ENCODE assay signal across 1 cellular context in genomic region chr7:101308245-101309085, GRCh38.
A peak's percentile ranks its signal among the peaks of the same experiment; 100 is the strongest.
TF ChIP-seq lines count a peak whose summit lies in the region.

No MANE protein-coding gene starts in this region.

TF ChIP-seq in HepG2, 621 proteins besides CTCF, POLR2A, EP300 and RAD21 (continued from another document and continues in another):
- peak; percentile 74; the same call in 1 of the 2 replicates for TF ChIP-seq ZFP91 (CRISPR knock-in tag; IDR thresholded peaks at IDR 0.05; ENCODE audit: borderline replicate concordance)
- peak; percentile 58; the same call in 1 of the 2 replicates for TF ChIP-seq MLX (CRISPR knock-in tag; IDR thresholded peaks at IDR 0.05)
- no peak for TF ChIP-seq ZZZ3 (CRISPR knock-in tag; IDR thresholded peaks at IDR 0.05; ENCODE audit: borderline replicate concordance)
- no peak for TF ChIP-seq PAWR (CRISPR knock-in tag; IDR thresholded peaks at IDR 0.05; ENCODE audit: borderline replicate concordance)
- TF ChIP-seq ARID5B (CRISPR knock-in tag; IDR thresholded peaks at IDR 0.05): peak; percentile 42; the same call in 1 of the 2 replicates
- no peak for TF ChIP-seq GTF2F1 (IDR thresholded peaks at IDR 0.05; ENCODE audit: low read length)
- no peak for TF ChIP-seq PHF20 (CRISPR knock-in tag; IDR thresholded peaks at IDR 0.05)
- TF ChIP-seq MYNN (CRISPR knock-in tag; IDR thresholded peaks at IDR 0.05; ENCODE audit: low read depth): no peak
- no peak for TF ChIP-seq ZNF17 (CRISPR knock-in tag; IDR thresholded peaks at IDR 0.05)
- no peak for TF ChIP-seq LBX2 (CRISPR knock-in tag; IDR thresholded peaks at IDR 0.05; ENCODE audit: borderline replicate concordance)
- TF ChIP-seq ZNF710 (CRISPR knock-in tag; IDR thresholded peaks at IDR 0.05; ENCODE audit: borderline replicate concordance): peak; percentile 9; the same call in 1 of the 2 replicates
- TF ChIP-seq ZNF652 (CRISPR knock-in tag; IDR thresholded peaks at IDR 0.05; ENCODE audit: borderline replicate concordance, low read depth): no peak
- TF ChIP-seq CSRNP2 (CRISPR knock-in tag; conservative IDR thresholded peaks at IDR 0.05; ENCODE audit: low read depth): no peak
- TF ChIP-seq HOXA9 (CRISPR knock-in tag; IDR thresholded peaks at IDR 0.05; ENCODE audit: borderline replicate concordance): no peak
- no peak for TF ChIP-seq ZNF101 (CRISPR knock-in tag; IDR thresholded peaks at IDR 0.05; ENCODE audit: borderline replicate concordance, low read depth)
- TF ChIP-seq NFAT5 (CRISPR knock-in tag; IDR thresholded peaks at IDR 0.05): no peak
- TF ChIP-seq MBNL3 (CRISPR knock-in tag; conservative IDR thresholded peaks at IDR 0.05): no peak
- 0 out of 2 replicates have a peak, but pooled peaks have one; percentile 39 for TF ChIP-seq MED13 (CRISPR knock-in tag; IDR thresholded peaks at IDR 0.05)
- TF ChIP-seq THRA (CRISPR knock-in tag; IDR thresholded peaks at IDR 0.05; ENCODE audit: borderline replicate concordance): no peak
- no peak for TF ChIP-seq ZEB1 (IDR thresholded peaks at IDR 0.05; ENCODE audit: insufficient replicate concordance, low read depth)
- TF ChIP-seq ZNF451 (CRISPR knock-in tag; IDR thresholded peaks at IDR 0.05): no peak
- peak; percentile 34; the same call in 1 of the 2 replicates for TF ChIP-seq DRAP1 (CRISPR knock-in tag; IDR thresholded peaks at IDR 0.05)
- no peak for TF ChIP-seq ISL2 (CRISPR knock-in tag; IDR thresholded peaks at IDR 0.05)
- no peak for TF ChIP-seq ATF7 (IDR thresholded peaks at IDR 0.05)
- no peak for TF ChIP-seq ATF7 (CRISPR knock-in tag; IDR thresholded peaks at IDR 0.05)
- no peak for TF ChIP-seq ZNF562 (CRISPR knock-in tag; IDR thresholded peaks at IDR 0.05; ENCODE audit: borderline replicate concordance)
- TF ChIP-seq ZNF577 (CRISPR knock-in tag; IDR thresholded peaks at IDR 0.05; ENCODE audit: borderline replicate concordance, low read depth): no peak
- TF ChIP-seq ZNF761 (CRISPR knock-in tag; conservative IDR thresholded peaks at IDR 0.05): peak; percentile 54; the same call in 1 of the 2 replicates
- 0 out of 2 replicates have a peak, but pooled peaks have one; percentile 50 for TF ChIP-seq ZNF292 (CRISPR knock-in tag; IDR thresholded peaks at IDR 0.05; ENCODE audit: borderline replicate concordance, low read depth)
- TF ChIP-seq BCLAF1 (IDR thresholded peaks at IDR 0.05): no peak
- no peak for TF ChIP-seq TCF7 (IDR thresholded peaks at IDR 0.05; ENCODE audit: low read depth)
- TF ChIP-seq ZNF124 (CRISPR knock-in tag; IDR thresholded peaks at IDR 0.05): no peak; the same call in 1 of the 2 replicates
- TF ChIP-seq ZFP90 (CRISPR knock-in tag; IDR thresholded peaks at IDR 0.05; ENCODE audit: borderline replicate concordance): peak; percentile 82; the same call in 1 of the 2 replicates
- TF ChIP-seq ZKSCAN5 (CRISPR knock-in tag; IDR thresholded peaks at IDR 0.05): no peak
- no peak for TF ChIP-seq KDM3A (CRISPR knock-in tag; IDR thresholded peaks at IDR 0.05; ENCODE audit: low read depth)
- peak; percentile 65 for TF ChIP-seq ZMAT3 (CRISPR knock-in tag; conservative IDR thresholded peaks at IDR 0.05)
- no peak for TF ChIP-seq TARDBP (CRISPR knock-in tag; IDR thresholded peaks at IDR 0.05)
- TF ChIP-seq RARG (CRISPR knock-in tag; IDR thresholded peaks at IDR 0.05; ENCODE audit: low read depth): no peak
- TF ChIP-seq SUZ12 (IDR thresholded peaks at IDR 0.05; ENCODE audit: low read depth, low read length): no peak
- no peak for TF ChIP-seq PHF5A (CRISPR knock-in tag; IDR thresholded peaks at IDR 0.05; ENCODE audit: low read depth, unreplicated experiment)
- TF ChIP-seq HOXA7 (CRISPR knock-in tag; IDR thresholded peaks at IDR 0.05): no peak
- no peak for TF ChIP-seq RELA (CRISPR knock-in tag; IDR thresholded peaks at IDR 0.05)
